ENCODE assay signal across 8 cellular contexts in the genomic region with DNA sequence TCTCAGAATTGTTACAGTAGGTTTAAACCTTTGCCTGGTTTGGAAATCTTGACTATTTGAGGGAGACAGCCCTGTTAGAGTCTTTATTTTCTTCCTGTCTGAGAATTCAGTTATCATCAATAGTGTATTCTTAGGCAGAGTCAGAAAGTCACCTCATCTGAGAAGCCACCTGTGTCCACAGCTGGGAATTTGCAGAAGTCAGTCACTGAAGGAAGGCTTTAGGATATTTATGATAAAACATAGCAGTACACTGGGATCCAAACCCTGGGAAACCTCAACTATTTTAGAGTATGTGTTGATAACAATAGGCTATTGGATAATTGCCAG.
A peak's percentile ranks its signal among the peaks of the same experiment; 100 is the strongest.
DNase-seq lines count a peak whose midpoint lies in the region; ATAC-seq lines count a peak whose summit lies in the region.
"Not testable (repeated sequence)": the region's sequence is repeated elsewhere in the genome, so short reads cannot be mapped to it uniquely, and the experiment has no call there.

No MANE protein-coding gene starts in this region.

- H3K36me3 ChIP-seq in SJSA1: peaks cover 10% of the 10 kb centered on the region

- peak; percentile 49 for ATAC-seq in GM18502 (IDR thresholded peaks at IDR 0.05; ENCODE audit: poor library complexity, unreplicated experiment)
- ATAC-seq in GM19023 (IDR thresholded peaks at IDR 0.05; ENCODE audit: unreplicated experiment): peak; percentile 39
- ATAC-seq in GM21360 (IDR thresholded peaks at IDR 0.05; ENCODE audit: unreplicated experiment): peak; percentile 57
- peak; percentile 61 for ATAC-seq in GM21717 (IDR thresholded peaks at IDR 0.05; ENCODE audit: unreplicated experiment)
- ATAC-seq in HG02840 (IDR thresholded peaks at IDR 0.05; ENCODE audit: low FRiP score, unreplicated experiment): peak; percentile 37
- peak; percentile 62 for ATAC-seq in HG03095 (IDR thresholded peaks at IDR 0.05; ENCODE audit: unreplicated experiment)
- ATAC-seq in HG03439 (IDR thresholded peaks at IDR 0.05; ENCODE audit: unreplicated experiment): peak; percentile 33

- peak overlapping the region; percentile 83 for H3K27ac ChIP-seq in SJSA1

- H3K27me3 ChIP-seq in SJSA1 (replicated peaks): not testable (repeated sequence)

- peaks cover 22% of the 10 kb centered on the region for H3K4me1 ChIP-seq in SJSA1 (replicated peaks)

- H3K4me3 ChIP-seq in SJSA1: not testable (repeated sequence)

- DNase-seq in SJSA1 (ENCODE audit: low read depth in 1 of 2, low spot score in 2 of 2): not testable (repeated sequence)

- H3K9me3 ChIP-seq in SJSA1 (replicated peaks): not testable (repeated sequence)
